In the genomic region with DNA sequence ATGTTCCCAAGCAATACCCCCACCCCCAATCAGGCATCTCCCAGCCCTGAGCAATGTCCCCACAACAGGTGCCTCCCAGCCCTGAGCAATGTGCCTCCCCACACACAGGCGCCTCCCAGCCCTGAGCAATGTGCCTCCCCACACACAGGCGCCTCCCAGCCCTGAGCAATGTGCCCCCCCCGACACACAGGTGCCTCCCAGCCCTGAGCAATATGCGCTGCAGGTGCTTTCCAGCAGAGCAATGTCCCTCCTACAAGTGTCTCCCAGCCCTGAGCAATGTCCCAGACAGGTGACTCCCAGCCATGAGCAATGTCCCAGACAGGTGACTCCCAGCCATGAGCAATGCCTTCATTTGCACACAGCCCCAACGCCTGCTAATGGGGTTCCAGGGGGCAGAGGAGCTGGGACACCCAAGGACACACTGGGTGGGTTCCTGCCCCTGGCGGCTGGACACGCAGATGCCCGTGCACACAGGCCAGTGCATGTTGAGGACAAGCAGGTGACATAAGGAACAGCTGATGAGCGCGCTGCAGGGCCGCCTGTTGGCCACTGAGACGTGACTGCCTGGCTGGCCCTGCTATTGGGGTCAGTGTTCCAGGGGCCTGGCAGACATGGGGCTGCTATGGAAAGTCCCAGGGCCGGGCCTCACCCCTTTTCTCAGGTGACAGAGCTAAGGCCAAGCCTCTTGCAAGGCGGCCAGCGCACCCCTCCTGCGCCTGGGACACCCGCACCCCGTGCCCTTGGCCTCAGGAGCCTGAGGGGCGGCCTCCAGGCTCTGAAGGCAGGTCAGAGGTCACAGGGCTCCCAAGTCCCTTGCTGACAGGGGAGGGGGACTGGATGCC, we compare ENCODE assay signal across 24 cellular contexts. TPM values are rescaled to one million over a fixed set of nuclear protein-coding genes. Genes with fewer than 3 reads are reported as not detected.
DNase-seq lines count a peak whose midpoint lies in the region; ATAC-seq, FAIRE-seq and TF ChIP-seq lines count a peak whose summit lies in the region.
"Had no signal": no experiment of that assay in that cellular context is flagged by ENCODE, and none has a peak within 500 bp of the region (broad histone marks: within the 10 kb centered on the region; RNA-seq: fewer than 3 reads in every experiment).

No MANE protein-coding gene starts in this region.

- H3K36me3 ChIP-seq in GM12878 (ENCODE audit: control insufficient read depth in 2 of 2, insufficient read depth in 2 of 2, low read length in 1 of 2) (peaks cover 1 to 4% of the 10 kb centered on the region in 2 experiments; a peak in 3 of 4 replicates), skeletal muscle tissue (ENCODE audit: control insufficient read depth in 3 of 3, insufficient read depth in 3 of 3, low read length in 3 of 3) (peaks cover 31 to 34% (median 32%) of the 10 kb centered on the region in 3 donors), H7 (replicated peaks; ENCODE audit: control insufficient read depth, insufficient read depth, low read length) (no peaks in the 10 kb centered on the region), WERI-Rb-1 (peaks cover 6% of the 10 kb centered on the region; the same call in 1 of the 2 replicates)

- H2AFZ ChIP-seq in GM12878 (ENCODE audit: control insufficient read depth, low read depth, low read length), result no peak overlapping the region

- H3K4me3 ChIP-seq in GM12878, result no peak overlapping the region
- H3K4me3 ChIP-seq in skeletal muscle tissue (ENCODE audit: low read length in 3 of 3), result peak overlapping the region in 2 of 3 donors; percentile 41 to 43
- H3K4me3 ChIP-seq in H7 (ENCODE audit: insufficient read depth, low read depth, low read length), result no peak overlapping the region
- no peak overlapping the region for H3K4me3 ChIP-seq in WERI-Rb-1 (ENCODE audit: low read depth, low read length)

- in situ Hi-C loops in G401 (cut with HindIII; ENCODE audit: low sequenced_read_pairs), result no loop called here
- in situ Hi-C loops in GM12878 (cut with MboI), result no loop called here

- H3K9me3 ChIP-seq in GM12878 (replicated peaks; ENCODE audit: control insufficient read depth, insufficient read depth, low read length), result no peaks in the 10 kb centered on the region
- H3K9me3 ChIP-seq in skeletal muscle tissue (ENCODE audit: control insufficient read depth in 3 of 3, low read length in 3 of 3), result no peaks in the 10 kb centered on the region
- H3K9me3 ChIP-seq in WERI-Rb-1 (ENCODE audit: severe bottlenecking), result no peaks in the 10 kb centered on the region
- H3K9me3 ChIP-seq: Caco-2 had no signal

- no peak for TF ChIP-seq POLR2A in GM12878 (IDR thresholded peaks at IDR 0.05; ENCODE audit: low read depth, low read length)

- ATAC-seq in GM12878, result no peak
- ATAC-seq in left colon, result peak; percentile 60
- ATAC-seq: Panc1 had no signal

- POLR2A ChIA-PET in GM12878 (lab: Charles Lee), result no interaction called here

- no TSS peak for BruUV-seq in GM12878 (replicated peaks; lab: Mats Ljungman, UMichigan)

- SMC1A ChIA-PET in GM12878 (lab: Charles Lee; ENCODE audit: uncharacterized antibody, unreplicated experiment), result no interaction called here

- H3K4me1 ChIP-seq in GM12878 (ENCODE audit: control insufficient read depth, insufficient read depth, low read length) (no peaks in the 10 kb centered on the region), skeletal muscle tissue (ENCODE audit: control insufficient read depth in 3 of 3, insufficient read depth in 3 of 3, low read length in 3 of 3) (peaks cover 45 to 68% (median 61%) of the 10 kb centered on the region in 3 donors)
- H3K4me1 ChIP-seq: Caco-2 had no signal

- H3K27ac ChIP-seq in GM12878 (ENCODE audit: control insufficient read depth, insufficient read depth), result no peak overlapping the region
- peak overlapping the region; percentile 83 for H3K27ac ChIP-seq in skeletal muscle tissue (ENCODE audit: low read depth, low read length)
- no peak overlapping the region for H3K27ac ChIP-seq in WERI-Rb-1

- RAD21 ChIA-PET in GM12878 (lab: Charles Lee; ENCODE audit: unreplicated experiment), result no interaction called here

- no peaks in the 10 kb centered on the region for H3K79me2 ChIP-seq in GM12878 (ENCODE audit: control insufficient read depth, insufficient read depth, low read length)

- 88% methylated on average over 19 of the region's 19 CpGs for WGBS in GM12878 (ENCODE audit: insufficient coverage, insufficient replicate concordance, low lambda C conversion rate, missing lambda C conversion rate)

- no peaks in the 10 kb centered on the region for H4K20me1 ChIP-seq in GM12878 (ENCODE audit: control insufficient read depth, insufficient read depth)

- TF ChIP-seq EP300 in GM12878 (IDR thresholded peaks at IDR 0.05; ENCODE audit: borderline replicate concordance in 1 of 2, control insufficient read depth in 1 of 2, low read depth in 2 of 2, low read length in 2 of 2), result no peak

- no peak for TF ChIP-seq RAD21 in GM12878 (IDR thresholded peaks at IDR 0.05; ENCODE audit: insufficient read depth, low read depth, low read length)

- H3K4me2 ChIP-seq in GM12878 (ENCODE audit: control insufficient read depth, insufficient read depth), result no peak overlapping the region

- H3K27me3 ChIP-seq in GM12878 (replicated peaks in 1 of 2; ENCODE audit: control insufficient read depth in 2 of 2, insufficient read depth in 2 of 2, low read length in 1 of 2) (no peaks in the 10 kb centered on the region), skeletal muscle tissue (ENCODE audit: control insufficient read depth in 3 of 3, insufficient read depth in 3 of 3, low read length in 3 of 3) (no peaks in the 10 kb centered on the region), H7 (ENCODE audit: control insufficient read depth, insufficient read depth, low read length) (no peaks in the 10 kb centered on the region), WERI-Rb-1 (ENCODE audit: insufficient read depth, low read depth, severe bottlenecking) (no peaks in the 10 kb centered on the region)

- no peak overlapping the region for H3K9ac ChIP-seq in GM12878 (ENCODE audit: control insufficient read depth, insufficient read depth, low read length)
- H3K9ac ChIP-seq in skeletal muscle tissue (ENCODE audit: low read depth in 1 of 3, low read length in 3 of 3), result peak overlapping the region in 1 of 3 donors; percentile 68

- intact Hi-C loops in GM12878 (cut with micrococcal nuclease; ENCODE audit: unreplicated experiment) (no loop called here), left colon (cut with DNase I, micrococcal nuclease) (no loop called here)

- no peak for FAIRE-seq in GM12878 (lab: Jason Lieb, UNC)
- FAIRE-seq: H1, HTR-8/SVneo had no signal

- no peak for TF ChIP-seq CTCF in GM12878 (IDR thresholded peaks at IDR 0.05 in 2 of 3, conservative IDR thresholded peaks at IDR 0.05 in 1 of 3; ENCODE audit: control insufficient read depth in 2 of 3, extremely low read depth in 1 of 3, insufficient read depth in 1 of 3, low read depth in 3 of 3, low read length in 3 of 3)
- no peak for TF ChIP-seq CTCF in WERI-Rb-1 (IDR thresholded peaks at IDR 0.05; ENCODE audit: low read depth, low read length)

- CTCF ChIA-PET in GM12878 (lab: Yijun Ruan, JAX), result no interaction called here

- DNase-seq in G401 (ENCODE audit: low spot score), result peak; percentile 44
- DNase-seq in GM12878 (ENCODE audit: low read depth, low spot score), result no peak
- DNase-seq in left colon, result no peak
- DNase-seq in hippocampal formation (lab: John Stamatoyannopoulos, UW), result no peak
- no peak for DNase-seq in H7
- no peak for DNase-seq in WERI-Rb-1
- DNase-seq: Caco-2; CD4-positive, alpha-beta memory T cell; DND-41; IMR-90; NCI-H1105 treated with DMSO at 0.1 percent for 48 hours; NCI-H1694; NCI-H2081; NCI-H2171; NCI-H345; NCI-H524; NCI-H774; NK-92 treated with Interleukin-12 subunit alpha and Interleukin-12 subunit beta, amount 100 ng/mL, for 24 hours had no signal

RNA-seq across cellular contexts. Expression of a gene that starts 26.9 kb away (rescaled TPM):
- not detected in 2 replicates for total RNA-seq in G401 (2014; rRNA removed; shearing (Covaris generic))
- not detected in 2 replicates for total RNA-seq in GM12878 (2013; cell fraction: nucleolus; rRNA removed)
- not detected in 2 replicates for total RNA-seq in GM12878 (2014; rRNA removed)
- not detected in 2 replicates for total RNA-seq in GM12878 (2014; rRNA removed; fragmentation: Illumina TruSeq; extraction: Trizol)
- total RNA-seq in GM12878 (2021), result not detected in 2 replicates
- not detected for polyA plus RNA-seq in GM12878 (2011; ENCODE audit: low read depth)
- not detected in 2 replicates for polyA plus RNA-seq in GM12878 (2011; rRNA removed)
- not detected in 2 replicates for polyA plus RNA-seq in GM12878 (2011; cell fraction: cytosol; rRNA removed)
- 0.19 and 0.50 TPM in 2 replicates for polyA plus RNA-seq in GM12878 (2011; cell fraction: nucleus; rRNA removed)
- polyA plus RNA-seq in GM12878 (2012), result 0.14 and 0.16 TPM in 2 replicates
- not detected in 2 replicates for polyA plus RNA-seq in GM12878 (2014; fragmentation: Illumina TruSeq; extraction: Trizol)
- not detected for polyA plus RNA-seq in GM12878 (2014; fragmentation: Nextera tagmentation; extraction: Ambion mirVana)
- 0.06 TPM in 1 of 2 replicates, not detected in the other for polyA plus RNA-seq in GM12878 (2014; rRNA removed)
- polyA plus RNA-seq in GM12878 (2016; fragmentation: Nextera tagmentation; extraction: Ambion mirVana), result not detected
- polyA minus RNA-seq in GM12878 (2011; rRNA and poly(A)+ RNA removed), result not detected in 2 replicates
- polyA minus RNA-seq in GM12878 (2011; cell fraction: cytosol; rRNA and poly(A)+ RNA removed), result not detected in 2 replicates
- not detected in 2 replicates for polyA minus RNA-seq in GM12878 (2011; cell fraction: nucleus; rRNA and poly(A)+ RNA removed)
- total RNA-seq in left colon, result not detected
- total RNA-seq in skeletal muscle tissue, result not detected
- not detected in 2 replicates for total RNA-seq in H7 (2014; rRNA removed; shearing (Covaris generic))
- total RNA-seq: A673; Caco-2; CD4-positive, alpha-beta memory T cell; H1; IMR-90 had no signal
- polyA plus RNA-seq: BJ; CD4-positive, alpha-beta memory T cell; H1; IMR-90 had no signal

RNA-seq across cellular contexts. Expression of a gene that starts 36.4 kb away (rescaled TPM):
- 86.0 and 86.1 TPM in 2 replicates for total RNA-seq in G401 (2014; rRNA removed; shearing (Covaris generic))
- 23.0 and 27.4 TPM in 2 replicates for total RNA-seq in GM12878 (2013; cell fraction: nucleolus; rRNA removed)
- 66.3 and 73.0 TPM in 2 replicates for total RNA-seq in GM12878 (2014; rRNA removed)
- 52.8 and 56.3 TPM in 2 replicates for total RNA-seq in GM12878 (2014; rRNA removed; fragmentation: Illumina TruSeq; extraction: Trizol)
- total RNA-seq in GM12878 (2021), result 69.6 and 70.7 TPM in 2 replicates
- 120 TPM for polyA plus RNA-seq in GM12878 (2011; ENCODE audit: low read depth)
- polyA plus RNA-seq in GM12878 (2011; rRNA removed), result 71.0 and 158 TPM in 2 replicates
- 97.6 and 110 TPM in 2 replicates for polyA plus RNA-seq in GM12878 (2011; cell fraction: cytosol; rRNA removed)
- 55.1 and 62.1 TPM in 2 replicates for polyA plus RNA-seq in GM12878 (2011; cell fraction: nucleus; rRNA removed)
- polyA plus RNA-seq in GM12878 (2012), result 62.8 and 86.2 TPM in 2 replicates
- polyA plus RNA-seq in GM12878 (2014; fragmentation: Illumina TruSeq; extraction: Trizol), result 64.0 and 79.3 TPM in 2 replicates
- 100 to 1,000 TPM; 337 to 363 TPM for polyA plus RNA-seq in GM12878 (2014; fragmentation: Nextera tagmentation; extraction: Ambion mirVana)
- polyA plus RNA-seq in GM12878 (2014; rRNA removed), result 67.0 and 105 TPM in 2 replicates
- 100 to 1,000 TPM; 189 to 221 TPM for polyA plus RNA-seq in GM12878 (2016; fragmentation: Nextera tagmentation; extraction: Ambion mirVana)
- polyA minus RNA-seq in GM12878 (2011; rRNA and poly(A)+ RNA removed), result 28.0 and 32.8 TPM in 2 replicates
- 9.6 and 15.1 TPM in 2 replicates for polyA minus RNA-seq in GM12878 (2011; cell fraction: cytosol; rRNA and poly(A)+ RNA removed)
- polyA minus RNA-seq in GM12878 (2011; cell fraction: nucleus; rRNA and poly(A)+ RNA removed), result 26.0 and 35.4 TPM in 2 replicates
- total RNA-seq in left colon, result 10 to 100 TPM; 37.0 to 44.4 TPM
- total RNA-seq in skeletal muscle tissue, result 29.2 TPM
- 56.2 and 56.6 TPM in 2 replicates for total RNA-seq in H7 (2014; rRNA removed; shearing (Covaris generic))

RNA-seq across cellular contexts. Expression of a gene that starts 36.6 kb away (rescaled TPM):
- total RNA-seq in G401 (2014; rRNA removed; shearing (Covaris generic)), result 12.3 and 13.3 TPM in 2 replicates
- total RNA-seq in GM12878 (2013; cell fraction: nucleolus; rRNA removed), result 64.8 and 87.4 TPM in 2 replicates
- 4.0 and 5.1 TPM in 2 replicates for total RNA-seq in GM12878 (2014; rRNA removed)
- 3.7 and 4.3 TPM in 2 replicates for total RNA-seq in GM12878 (2014; rRNA removed; fragmentation: Illumina TruSeq; extraction: Trizol)
- 9.6 and 12.4 TPM in 2 replicates for total RNA-seq in GM12878 (2021)
- 6.4 TPM for polyA plus RNA-seq in GM12878 (2011; ENCODE audit: low read depth)
- polyA plus RNA-seq in GM12878 (2011; rRNA removed), result 3.5 and 4.2 TPM in 2 replicates
- polyA plus RNA-seq in GM12878 (2011; cell fraction: cytosol; rRNA removed), result 3.5 and 3.9 TPM in 2 replicates
- 21.1 and 23.2 TPM in 2 replicates for polyA plus RNA-seq in GM12878 (2011; cell fraction: nucleus; rRNA removed)
- polyA plus RNA-seq in GM12878 (2012), result 8.5 and 8.8 TPM in 2 replicates
- polyA plus RNA-seq in GM12878 (2014; fragmentation: Illumina TruSeq; extraction: Trizol), result 2.6 and 6.0 TPM in 2 replicates
- under 1 TPM; 0.37 to 0.95 TPM for polyA plus RNA-seq in GM12878 (2014; fragmentation: Nextera tagmentation; extraction: Ambion mirVana)
- polyA plus RNA-seq in GM12878 (2014; rRNA removed), result 8.1 and 9.5 TPM in 2 replicates
- polyA plus RNA-seq in GM12878 (2016; fragmentation: Nextera tagmentation; extraction: Ambion mirVana), result 1 to 10 TPM; 5.6 to 6.5 TPM
- polyA minus RNA-seq in GM12878 (2011; rRNA and poly(A)+ RNA removed), result 3.1 and 10.6 TPM in 2 replicates
- polyA minus RNA-seq in GM12878 (2011; cell fraction: cytosol; rRNA and poly(A)+ RNA removed), result 1.1 and 3.3 TPM in 2 replicates
- 10.0 and 19.4 TPM in 2 replicates for polyA minus RNA-seq in GM12878 (2011; cell fraction: nucleus; rRNA and poly(A)+ RNA removed)
- total RNA-seq in left colon, result 10 to 100 TPM; 39.1 to 43.5 TPM
- total RNA-seq in skeletal muscle tissue, result 9.9 TPM
- total RNA-seq in H7 (2014; rRNA removed; shearing (Covaris generic)), result 6.7 and 17.1 TPM in 2 replicates

Comparison
In these comparisons a context has a peak if more than half of its experiments do, and no peak if none do; other contexts are left out.
1. H3K4me3 ChIP-seq: peak in skeletal muscle tissue (2 of 3); none in GM12878 (single experiment), H7 (single experiment) and WERI-Rb-1 (single experiment).